ENCODE assay signal across 15 cellular contexts in the genomic region with DNA sequence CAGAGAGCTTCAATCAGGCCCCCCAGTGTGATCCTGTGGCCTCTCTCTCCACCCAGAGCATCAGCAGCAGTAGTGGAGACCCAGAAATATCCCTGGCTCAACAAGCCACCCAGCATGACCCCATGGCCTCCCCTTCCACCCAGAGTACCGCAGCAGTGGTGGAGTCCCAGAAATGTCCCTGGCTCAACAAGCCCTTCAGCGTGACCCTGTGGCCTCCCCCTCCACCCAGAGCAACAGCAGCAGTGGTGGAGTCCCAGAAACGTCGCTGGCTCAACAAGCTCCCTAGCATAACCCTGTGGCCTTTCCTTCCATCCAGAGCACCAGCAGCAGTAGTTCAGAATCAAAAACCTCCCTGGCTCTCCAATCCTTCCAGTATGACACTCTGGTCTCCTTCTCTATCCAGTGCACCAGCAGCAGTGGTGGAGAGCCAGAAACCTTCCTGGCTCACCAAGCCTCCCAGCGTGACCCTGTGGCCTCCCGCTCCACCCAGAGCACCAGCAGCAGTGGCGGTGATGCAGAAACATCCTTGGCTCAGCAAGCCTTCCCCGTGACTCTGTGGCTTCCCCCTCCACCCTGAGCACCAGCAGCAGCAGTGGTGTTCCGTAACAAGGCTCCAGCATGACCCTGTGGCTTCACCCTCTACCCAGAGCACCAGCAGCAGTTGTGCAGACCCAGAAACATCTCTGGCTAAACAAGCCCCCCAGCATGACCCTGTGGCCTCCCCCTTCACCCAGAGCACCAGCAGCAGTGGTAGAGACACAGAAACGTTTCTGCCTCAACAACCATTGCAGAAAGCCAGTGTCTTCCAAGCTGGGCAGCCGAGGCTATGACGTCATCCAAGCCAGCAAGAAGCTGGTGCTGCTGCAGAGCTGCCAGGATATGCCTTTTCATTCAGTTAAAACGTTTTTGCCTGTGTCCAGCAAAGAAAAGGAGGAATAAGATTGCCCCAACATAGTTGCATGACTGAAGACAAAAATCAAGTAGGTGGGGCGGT.
DNase-seq lines count a peak whose midpoint lies in the region; ATAC-seq lines count a peak whose summit lies in the region.
"Had no signal": no experiment of that assay in that cellular context is flagged by ENCODE, and none has a peak within 500 bp of the region (broad histone marks: within the 10 kb centered on the region; RNA-seq: fewer than 3 reads in every experiment).

No MANE protein-coding gene starts in this region.

- no peaks in the 10 kb centered on the region for H3K36me3 Mint-ChIP-seq in activated CD8-positive, alpha-beta memory T cell treated with anti-CD3 and anti-CD28 coated beads, Interleukin-2, amount 10 ng/mL, durations not matched to agents 7 days and 5 days

- no peaks in the 10 kb centered on the region for H3K9me3 Mint-ChIP-seq in activated CD8-positive, alpha-beta memory T cell treated with anti-CD3 and anti-CD28 coated beads, Interleukin-2, amount 10 ng/mL, durations not matched to agents 7 days and 5 days (ENCODE audit: low read depth)
- H3K9me3 Mint-ChIP-seq: activated T-helper 2 cell treated with anti-CD3 and anti-CD28 coated beads, Interferon-gamma antibody, Interleukin-2, Interleukin-4, amounts not matched to agents 10 μg/mL and 5 μg/mL and 100 μg/mL, durations not matched to agents 14 hours and 24 hours and 36 hours; endodermal cell had no signal

- ATAC-seq in activated CD8-positive, alpha-beta memory T cell treated with anti-CD3 and anti-CD28 coated beads, Interleukin-2, amount 10 ng/mL, durations not matched to agents 7 days and 5 days, result peak; percentile 21
- ATAC-seq in HG02798 (IDR thresholded peaks at IDR 0.05; ENCODE audit: poor library complexity, unreplicated experiment), result no peak
- ATAC-seq in HG02884 (IDR thresholded peaks at IDR 0.05; ENCODE audit: unreplicated experiment), result no peak
- ATAC-seq in HG02623 (IDR thresholded peaks at IDR 0.05; ENCODE audit: unreplicated experiment), result no peak
- ATAC-seq: gastrocnemius medialis; stimulated activated naive CD8-positive, alpha-beta T cell treated with anti-CD3 and anti-CD28 coated beads, Interleukin-15, Interleukin-2, amounts not matched to agents 100 U/mL and 50 U/mL, for 24 hours had no signal

- no peaks in the 10 kb centered on the region for H3K27me3 Mint-ChIP-seq in activated CD8-positive, alpha-beta memory T cell treated with anti-CD3 and anti-CD28 coated beads, Interleukin-2, amount 10 ng/mL, durations not matched to agents 7 days and 5 days

- CTCF ChIA-PET in activated CD8-positive, alpha-beta memory T cell treated with anti-CD3 and anti-CD28 coated beads, Interleukin-2, amount 10 ng/mL, durations not matched to agents 7 days and 5 days (lab: Charles Lee), result interaction anchor here (0.5 kb wide), 1 partner anchor 488 kb away, joined by 3 read pairs; no protein-coding TSS in a partner anchor

- peaks cover 22% of the 10 kb centered on the region for H3K4me1 Mint-ChIP-seq in activated CD8-positive, alpha-beta memory T cell treated with anti-CD3 and anti-CD28 coated beads, Interleukin-2, amount 10 ng/mL, durations not matched to agents 7 days and 5 days
- H3K4me1 Mint-ChIP-seq: endodermal cell had no signal

- peak overlapping the region; percentile 45 for H3K27ac Mint-ChIP-seq in activated CD8-positive, alpha-beta memory T cell treated with anti-CD3 and anti-CD28 coated beads, Interleukin-2, amount 10 ng/mL, durations not matched to agents 7 days and 5 days
- H3K27ac Mint-ChIP-seq: activated T-helper 2 cell treated with anti-CD3 and anti-CD28 coated beads, Interferon-gamma antibody, Interleukin-2, Interleukin-4, amounts not matched to agents 10 μg/mL and 5 μg/mL and 100 μg/mL, durations not matched to agents 14 hours and 24 hours and 36 hours; endodermal cell had no signal

- DNase-seq in activated CD8-positive, alpha-beta memory T cell treated with anti-CD3 and anti-CD28 coated beads, Interleukin-2, amount 10 ng/mL, durations not matched to agents 7 days and 5 days, result no peak
- no peak for DNase-seq in activated CD8-positive, alpha-beta memory T cell treated with anti-CD3 and anti-CD28 coated beads, Interleukin-2, amount 50 U/mL, for 48 hours
- DNase-seq in cerebellar nuclear complex (lab: John Stamatoyannopoulos, UW) (peak; percentile 9 to 50), medulla oblongata (ENCODE audit: extremely low spot score) (peak; percentile 43), iPS-NIHi11 (ENCODE audit: low spot score) (no peak)
- DNase-seq: activated CD4-positive, alpha-beta T cell treated with anti-CD3 and anti-CD28 coated beads, Interleukin-2, amount 50 U/mL, for 48 hours; endodermal cell; gastrocnemius medialis; NCI-H1930; PC-9; stimulated activated naive CD8-positive, alpha-beta T cell treated with anti-CD3 and anti-CD28 coated beads, Interleukin-15, Interleukin-2, amounts not matched to agents 100 U/mL and 50 U/mL, for 24 hours had no signal

- H3K4me3 Mint-ChIP-seq in activated CD8-positive, alpha-beta memory T cell treated with anti-CD3 and anti-CD28 coated beads, Interleukin-2, amount 10 ng/mL, durations not matched to agents 7 days and 5 days, result no peak overlapping the region
- H3K4me3 Mint-ChIP-seq: endodermal cell had no signal

Comparison
In these comparisons a context has a peak if more than half of its experiments do, and no peak if none do; other contexts are left out.
1. DNase-seq: peak in cerebellar nuclear complex (2 of 2) and medulla oblongata (single experiment); none in activated CD8-positive, alpha-beta memory T cell treated with anti-CD3 and anti-CD28 coated beads, Interleukin-2, amount 10 ng/mL, durations not matched to agents 7 days and 5 days (single experiment), activated CD8-positive, alpha-beta memory T cell treated with anti-CD3 and anti-CD28 coated beads, Interleukin-2, amount 50 U/mL, for 48 hours (single experiment) and iPS-NIHi11 (single experiment).